1 cellular context compared by ENCODE assay signal in genomic region chr19:48600679-48601382, GRCh38.
A peak's percentile ranks its signal among the peaks of the same experiment; 100 is the strongest.
TF ChIP-seq lines count a peak whose summit lies in the region.

No MANE protein-coding gene starts in this region.

TF ChIP-seq in HepG2, 621 proteins besides CTCF, POLR2A, EP300 and RAD21:
- TF ChIP-seq RBAK (CRISPR knock-in tag; IDR thresholded peaks at IDR 0.05): 0 out of 2 replicates have a peak, but pooled peaks have one; percentile 43
- TF ChIP-seq ZSCAN22 (CRISPR knock-in tag; IDR thresholded peaks at IDR 0.05): peak; percentile 91
- TF ChIP-seq ZNF121 (CRISPR knock-in tag; IDR thresholded peaks at IDR 0.05): peak; percentile 82
- TF ChIP-seq CREB1 (IDR thresholded peaks at IDR 0.05): no peak
- TF ChIP-seq CREB1 (CRISPR knock-in tag; IDR thresholded peaks at IDR 0.05): no peak
- TF ChIP-seq RERE (CRISPR knock-in tag; IDR thresholded peaks at IDR 0.05; ENCODE audit: low read depth): no peak
